ENCODE assay signal across 8 cellular contexts in the genomic region with DNA sequence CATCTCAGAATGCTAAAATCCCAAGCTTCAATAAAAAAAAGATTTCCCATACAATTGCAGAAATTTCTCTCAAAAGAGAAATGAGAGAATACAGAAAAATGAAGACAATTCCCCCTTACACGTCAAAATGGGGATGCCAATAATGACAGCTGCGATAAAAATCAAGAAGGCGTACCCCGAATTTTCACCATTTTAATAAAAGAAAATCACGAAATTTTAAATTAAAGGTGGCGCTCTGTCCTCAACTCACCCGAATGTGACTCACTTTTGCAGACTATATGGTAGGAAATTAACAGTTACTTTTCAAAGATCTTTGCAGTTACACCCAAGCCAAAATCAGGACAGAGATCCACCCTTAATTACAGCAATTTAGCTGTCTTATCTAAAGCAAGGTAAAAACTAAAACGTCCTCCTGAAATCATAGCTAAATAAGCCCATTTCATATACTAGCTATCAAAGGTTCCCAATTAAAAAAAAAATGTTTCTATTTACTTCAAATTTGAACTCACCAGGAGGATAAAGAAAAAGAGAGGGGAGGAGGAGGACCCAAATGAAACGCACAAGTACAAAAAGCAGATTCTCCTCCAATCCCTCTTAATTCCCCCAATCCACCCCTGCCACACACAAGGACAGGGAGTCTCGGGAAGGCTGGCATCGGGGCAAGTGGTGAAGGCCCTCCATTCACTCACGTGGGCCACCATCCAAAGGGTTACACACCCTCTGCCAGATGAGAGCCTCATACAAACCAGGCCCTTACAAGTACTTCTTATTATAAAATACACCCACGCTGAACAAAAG. TPM values are rescaled to one million over a fixed set of nuclear protein-coding genes. Genes with fewer than 3 reads are reported as not detected.
DNase-seq lines count a peak whose midpoint lies in the region; ATAC-seq and TF ChIP-seq lines count a peak whose summit lies in the region.

No MANE protein-coding gene starts in this region.

- no peak overlapping the region for H3K27ac Mint-ChIP-seq in activated T-helper 1 cell treated with anti-CD3 and anti-CD28 coated beads, Interleukin-12 subunit alpha, Interleukin-12 subunit beta, Interleukin-2, Interleukin-4 antibody, amounts not matched to agents 30 ng/mL and 10 ng/mL and 1 ng/mL, durations not matched to agents 14 hours and 24 hours and 36 hours

- intact Hi-C loops in activated T-helper 1 cell treated with anti-CD3 and anti-CD28 coated beads, Interleukin-12 subunit alpha, Interleukin-12 subunit beta, Interleukin-2, Interleukin-4 antibody, amounts not matched to agents 30 ng/mL and 10 ng/mL and 1 ng/mL, durations not matched to agents 14 hours and 24 hours and 36 hours (cut with micrococcal nuclease), result loop anchor here (5.0 kb wide), 3 partner anchors 44 to 664 kb away; no protein-coding TSS in a partner anchor

- no peaks in the 10 kb centered on the region for H3F3A ChIP-seq in smooth muscle cell (ENCODE audit: low read depth)

- H3K36me3 Mint-ChIP-seq in activated T-helper 1 cell treated with anti-CD3 and anti-CD28 coated beads, Interleukin-12 subunit alpha, Interleukin-12 subunit beta, Interleukin-2, Interleukin-4 antibody, amounts not matched to agents 30 ng/mL and 10 ng/mL and 1 ng/mL, durations not matched to agents 14 hours and 24 hours and 36 hours (ENCODE audit: low read depth), result peaks cover 2% of the 10 kb centered on the region

- no peaks in the 10 kb centered on the region for H3K36me3 ChIP-seq in smooth muscle cell (ENCODE audit: low read depth)

- peak overlapping the region; percentile 81 for H3K9ac ChIP-seq in smooth muscle cell (ENCODE audit: low read depth)

- peaks cover 31% of the 10 kb centered on the region for H3K4me1 Mint-ChIP-seq in activated T-helper 1 cell treated with anti-CD3 and anti-CD28 coated beads, Interleukin-12 subunit alpha, Interleukin-12 subunit beta, Interleukin-2, Interleukin-4 antibody, amounts not matched to agents 30 ng/mL and 10 ng/mL and 1 ng/mL, durations not matched to agents 14 hours and 24 hours and 36 hours (ENCODE audit: low read depth)

- peaks cover 69% of the 10 kb centered on the region for H3K79me2 ChIP-seq in smooth muscle cell (ENCODE audit: low read depth)

- no peak overlapping the region for H3K27ac ChIP-seq in smooth muscle cell (ENCODE audit: low read depth)

- peak overlapping the region; percentile 94 for H3K4me3 Mint-ChIP-seq in activated T-helper 1 cell treated with anti-CD3 and anti-CD28 coated beads, Interleukin-12 subunit alpha, Interleukin-12 subunit beta, Interleukin-2, Interleukin-4 antibody, amounts not matched to agents 30 ng/mL and 10 ng/mL and 1 ng/mL, durations not matched to agents 14 hours and 24 hours and 36 hours

- ATAC-seq in HG03520 (IDR thresholded peaks at IDR 0.05; ENCODE audit: unreplicated experiment), result no peak

- TF ChIP-seq RAD21 in Ishikawa (IDR thresholded peaks at IDR 0.05; ENCODE audit: low read depth), result no peak

- peaks cover 45% of the 10 kb centered on the region for H3K4me1 ChIP-seq in smooth muscle cell (ENCODE audit: low read depth)

- no peak for TF ChIP-seq CTCF in smooth muscle cell (IDR thresholded peaks at IDR 0.05; ENCODE audit: borderline replicate concordance, insufficient read depth, poor library complexity, severe bottlenecking)

- peak; percentile 13 for DNase-seq in EH (ENCODE audit: low read depth)
- DNase-seq in activated T-helper 1 cell treated with anti-CD3 and anti-CD28 coated beads, Interleukin-12 subunit alpha, Interleukin-12 subunit beta, Interleukin-2, Interleukin-4 antibody, amounts not matched to agents 30 ng/mL and 10 ng/mL and 1 ng/mL, durations not matched to agents 14 hours and 24 hours and 36 hours (ENCODE audit: low spot score), result no peak
- peak in 37 of 51 donors; percentile 2 to 59 (median 23) for DNase-seq in hypothalamus (lab: John Stamatoyannopoulos, UW)
- DNase-seq in smooth muscle cell (lab: John Stamatoyannopoulos, UW; ENCODE audit: unreplicated experiment), result no peak
- no peak for DNase-seq in SIG-M5 treated with dmso at 0.1 percent for 504 hours (lab: John Stamatoyannopoulos, UW; ENCODE audit: unreplicated experiment)
- no peak for DNase-seq in NCI-H2107 (lab: John Stamatoyannopoulos, UW)

- WGBS in smooth muscle cell (ENCODE audit: low lambda C conversion rate), result 41% methylated on average over 13 of the region's 13 CpGs

- peaks cover 65% of the 10 kb centered on the region for H4K20me1 ChIP-seq in smooth muscle cell (ENCODE audit: low read depth)

- no peaks in the 10 kb centered on the region for H3K9me3 ChIP-seq in smooth muscle cell (replicated peaks; ENCODE audit: low read depth)

- H3K4me2 ChIP-seq in smooth muscle cell, result peak overlapping the region; percentile 90

- H3K9me3 Mint-ChIP-seq in activated T-helper 1 cell treated with anti-CD3 and anti-CD28 coated beads, Interleukin-12 subunit alpha, Interleukin-12 subunit beta, Interleukin-2, Interleukin-4 antibody, amounts not matched to agents 30 ng/mL and 10 ng/mL and 1 ng/mL, durations not matched to agents 14 hours and 24 hours and 36 hours, result no peaks in the 10 kb centered on the region

- peaks cover 23% of the 10 kb centered on the region for H3K27me3 Mint-ChIP-seq in activated T-helper 1 cell treated with anti-CD3 and anti-CD28 coated beads, Interleukin-12 subunit alpha, Interleukin-12 subunit beta, Interleukin-2, Interleukin-4 antibody, amounts not matched to agents 30 ng/mL and 10 ng/mL and 1 ng/mL, durations not matched to agents 14 hours and 24 hours and 36 hours (ENCODE audit: insufficient read depth)

- TF ChIP-seq EP300 in Ishikawa (IDR thresholded peaks at IDR 0.05; ENCODE audit: borderline replicate concordance), result no peak

- H3K27me3 ChIP-seq in smooth muscle cell (ENCODE audit: low read depth), result no peaks in the 10 kb centered on the region

- peak overlapping the region; percentile 73 for H3K4me3 ChIP-seq in smooth muscle cell

- no peak overlapping the region for H2AFZ ChIP-seq in smooth muscle cell (ENCODE audit: low read depth)

TF ChIP-seq in Ishikawa, 13 proteins besides CTCF, POLR2A, EP300 and RAD21:
- no peak for TF ChIP-seq CREB1 (IDR thresholded peaks at IDR 0.05; ENCODE audit: low read depth)
- TF ChIP-seq, protein P1, sequence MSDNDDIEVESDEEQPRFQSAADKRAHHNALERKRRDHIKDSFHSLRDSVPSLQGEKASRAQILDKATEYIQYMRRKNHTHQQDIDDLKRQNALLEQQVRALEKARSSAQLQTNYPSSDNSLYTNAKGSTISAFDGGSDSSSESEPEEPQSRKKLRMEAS (IDR thresholded peaks at IDR 0.05), result 0 out of 2 replicates have a peak, but pooled peaks have one; percentile 26

RNA-seq across cellular contexts. Expression of gene ATP2B1, which starts 1.9 kb away (rescaled TPM):
- 21.4 and 24.7 TPM in 2 replicates for total RNA-seq in activated T-helper 1 cell treated with anti-CD3 and anti-CD28 coated beads, Interleukin-12 subunit alpha, Interleukin-12 subunit beta, Interleukin-2, Interleukin-4 antibody, amounts not matched to agents 30 ng/mL and 10 ng/mL and 1 ng/mL, durations not matched to agents 14 hours and 24 hours and 36 hours
- 70.1 and 81.7 TPM in 2 replicates for total RNA-seq in smooth muscle cell
- 42.8 and 76.2 TPM in 2 replicates for polyA plus RNA-seq in smooth muscle cell

Comparison
In these comparisons a context has a peak if more than half of its experiments do, and no peak if none do; other contexts are left out.
1. DNase-seq: peak in EH (single experiment) and hypothalamus (37 of 51); none in activated T-helper 1 cell treated with anti-CD3 and anti-CD28 coated beads, Interleukin-12 subunit alpha, Interleukin-12 subunit beta, Interleukin-2, Interleukin-4 antibody, amounts not matched to agents 30 ng/mL and 10 ng/mL and 1 ng/mL, durations not matched to agents 14 hours and 24 hours and 36 hours (single experiment), smooth muscle cell (single experiment), SIG-M5 treated with dmso at 0.1 percent for 504 hours (single experiment) and NCI-H2107 (single experiment).